Comparison of ENCODE assay signal across 8 cellular contexts in the genomic region with DNA sequence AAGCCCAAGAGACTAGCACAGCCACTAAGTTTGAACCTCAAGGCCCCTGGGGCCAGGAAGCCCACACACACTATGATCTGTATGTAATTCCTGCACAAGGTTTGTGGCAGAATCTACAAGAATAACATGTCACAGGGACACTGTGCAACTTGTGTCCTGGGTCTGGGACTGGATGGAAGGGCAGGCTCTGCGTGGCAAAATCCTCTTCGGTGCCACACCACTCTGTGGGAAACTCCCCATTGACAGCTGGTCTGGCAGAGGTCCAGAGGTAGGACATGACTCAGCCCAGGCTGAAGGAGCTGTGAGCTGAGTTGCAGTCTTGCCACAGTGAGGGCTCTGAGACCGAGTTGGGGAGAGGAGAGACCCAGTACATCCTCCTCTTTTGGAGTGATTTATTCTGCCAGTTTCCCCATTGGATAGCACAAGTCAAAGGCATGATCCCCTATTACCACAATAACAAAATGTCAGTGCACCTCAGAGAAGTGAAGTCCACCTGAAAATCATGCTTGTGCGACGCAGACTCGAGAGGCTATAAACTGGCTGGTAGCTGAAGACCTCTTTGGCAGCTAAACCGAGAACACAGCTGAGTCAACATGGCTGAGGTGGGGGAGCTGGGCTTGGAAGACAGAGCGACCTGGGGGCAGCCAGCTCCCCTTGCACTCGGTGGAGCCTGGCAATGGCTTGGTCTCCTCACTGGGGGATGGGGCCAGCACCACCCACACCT. TPM values are rescaled to one million over a fixed set of nuclear protein-coding genes. Genes with fewer than 3 reads are reported as not detected.
DNase-seq lines count a peak whose midpoint lies in the region; ATAC-seq and TF ChIP-seq lines count a peak whose summit lies in the region.

No MANE protein-coding gene starts in this region.

- no peak for ATAC-seq in WTC11

- TF ChIP-seq CTCF in AG10803 (conservative IDR thresholded peaks at IDR 0.05; ENCODE audit: low read length) = no peak
- no peak for TF ChIP-seq CTCF in GM20000 (IDR thresholded peaks at IDR 0.05; ENCODE audit: extremely low read depth, missing control alignments)
- TF ChIP-seq CTCF in brain (conservative IDR thresholded peaks at IDR 0.05) = no peak
- TF ChIP-seq CTCF in WTC11 (IDR thresholded peaks at IDR 0.05) = no peak

- no peak overlapping the region for H3K4me3 ChIP-seq in AG10803 (ENCODE audit: low read length)

- H3K4me3 Mint-ChIP-seq in brain (no peak overlapping the region), WTC11 (no peak overlapping the region)

- CTCF ChIA-PET in WTC11 (lab: Charles Lee) = interaction anchor here (0.6 to 2.8 kb wide), 9 partner anchors 8 to 266 kb away, joined by 3 to 14 read pairs (median 4); a partner anchor contains a TSS

- POLR2A ChIA-PET in WTC11 (lab: Charles Lee) = no interaction called here

- peaks cover 11% of the 10 kb centered on the region for H3K4me1 Mint-ChIP-seq in brain
- H3K4me1 Mint-ChIP-seq in WTC11 = no peaks in the 10 kb centered on the region

- peak; percentile 83 for DNase-seq in AG10803 (ENCODE audit: low read depth)
- DNase-seq in GM20000 (ENCODE audit: low spot score) = peak; percentile 62
- DNase-seq in NCI-H69 (lab: John Stamatoyannopoulos, UW) = peak; percentile 44
- peak; percentile 66 for DNase-seq in kidney glomerular epithelial cell (lab: John Stamatoyannopoulos, UW)
- peak; percentile 61 for DNase-seq in stimulated activated CD8-positive, alpha-beta memory T cell treated with anti-CD3 and anti-CD28 coated beads, Interleukin-4, amount 100 ng/mL, for 48 hours
- no peak for DNase-seq in activated gamma-delta T cell treated with Interleukin-2 at 50 U/mL for 16 hours
- DNase-seq in WTC11 (ENCODE audit: low spot score) = no peak

- peak overlapping the region in 3 of 5 experiments; percentile 27 to 80 (median 62) for H3K27ac Mint-ChIP-seq in brain
- H3K27ac Mint-ChIP-seq in WTC11 = no peak overlapping the region; the same call in 1 of the 2 replicates

- H3K27me3 Mint-ChIP-seq in brain = peaks cover 4% of the 10 kb centered on the region
- no peaks in the 10 kb centered on the region for H3K27me3 Mint-ChIP-seq in WTC11 (ENCODE audit: low read depth)

- no peaks in the 10 kb centered on the region for H3K9me3 Mint-ChIP-seq in brain
- no peaks in the 10 kb centered on the region for H3K9me3 Mint-ChIP-seq in WTC11

- H3K36me3 Mint-ChIP-seq in brain (peaks cover 56% of the 10 kb centered on the region), WTC11 (peaks cover 8% of the 10 kb centered on the region)

TF ChIP-seq in WTC11, 78 proteins besides CTCF, POLR2A, EP300 and RAD21:
- TF ChIP-seq ZNF317 (CRISPR knock-in tag; IDR thresholded peaks at IDR 0.05; ENCODE audit: borderline replicate concordance, low read depth) (no peak), ZNF416 (CRISPR knock-in tag; IDR thresholded peaks at IDR 0.05) (no peak)
TF ChIP-seq in WTC11: peak in this region for 0.

RNA-seq across cellular contexts. Expression of a gene that starts 23.3 kb away (rescaled TPM):
- polyA plus RNA-seq in brain (ENCODE audit: insufficient read depth, low read depth, low replicate concordance) = 1.4 TPM
- total RNA-seq in WTC11 (2021) = 0.09 to 0.25 TPM (median 0.22 TPM) in 3 replicates

Comparison
In these comparisons a context has a peak if more than half of its experiments do, and no peak if none do; other contexts are left out.
1. DNase-seq: peak in AG10803 (single experiment), GM20000 (single experiment), NCI-H69 (single experiment), kidney glomerular epithelial cell (single experiment) and stimulated activated CD8-positive, alpha-beta memory T cell treated with anti-CD3 and anti-CD28 coated beads, Interleukin-4, amount 100 ng/mL, for 48 hours (single experiment); none in activated gamma-delta T cell treated with Interleukin-2 at 50 U/mL for 16 hours (single experiment) and WTC11 (single experiment).